In the genomic region with DNA sequence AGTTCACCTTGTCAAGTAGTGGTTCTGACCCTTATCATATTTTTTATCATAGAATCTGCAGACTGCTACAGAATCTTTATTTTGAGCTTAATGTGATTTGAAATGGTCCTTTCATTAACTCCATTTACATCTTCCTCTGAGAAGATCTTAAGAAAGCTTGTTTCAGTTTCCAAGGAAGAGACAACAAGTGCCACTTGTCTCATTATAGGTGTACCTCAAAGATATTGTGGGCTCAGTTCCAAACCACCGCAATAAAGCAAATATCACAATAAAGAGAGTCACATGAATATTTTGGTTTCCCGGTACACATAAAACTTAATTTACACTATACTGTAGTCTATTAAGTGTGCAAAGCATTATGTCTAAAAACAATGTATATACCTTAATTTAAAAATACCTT, we compare ENCODE assay signal across 23 cellular contexts.
DNase-seq lines count a peak whose midpoint lies in the region; ATAC-seq lines count a peak whose summit lies in the region.
"Had no signal": no experiment of that assay in that cellular context is flagged by ENCODE, and none has a peak within 500 bp of the region (broad histone marks: within the 10 kb centered on the region; RNA-seq: fewer than 3 reads in every experiment).

No MANE protein-coding gene starts in this region.

- H3K4me3 Mint-ChIP-seq in activated CD8-positive, alpha-beta memory T cell treated with anti-CD3 and anti-CD28 coated beads, Interleukin-2, amount 10 ng/mL, durations not matched to agents 7 days and 5 days: no peak overlapping the region
- no peak overlapping the region for H3K4me3 Mint-ChIP-seq in stimulated activated naive CD8-positive, alpha-beta T cell treated with anti-CD3 and anti-CD28 coated beads, Interleukin-15, amount 100 ng/mL, for 72 hours
- no peak overlapping the region for H3K4me3 Mint-ChIP-seq in dendritic cell treated with granulocyte-macrophage colony-stimulating factor and Interleukin-4, amounts not matched to agents 40 ng/mL and 50 ng/mL, for 4 days
- H3K4me3 Mint-ChIP-seq: CD14-positive monocyte; CD4-positive, alpha-beta memory T cell; CD4-positive, CD25-positive, alpha-beta regulatory T cell; CD8-positive, alpha-beta memory T cell had no signal

- peaks cover 17% of the 10 kb centered on the region for H3K27me3 Mint-ChIP-seq in activated CD8-positive, alpha-beta memory T cell treated with anti-CD3 and anti-CD28 coated beads, Interleukin-2, amount 10 ng/mL, durations not matched to agents 7 days and 5 days
- peaks cover 48% of the 10 kb centered on the region for H3K27me3 Mint-ChIP-seq in stimulated activated naive CD8-positive, alpha-beta T cell treated with anti-CD3 and anti-CD28 coated beads, Interleukin-15, amount 100 ng/mL, for 72 hours
- no peaks in the 10 kb centered on the region for H3K27me3 Mint-ChIP-seq in dendritic cell treated with granulocyte-macrophage colony-stimulating factor and Interleukin-4, amounts not matched to agents 40 ng/mL and 50 ng/mL, for 4 days

- H3K4me1 Mint-ChIP-seq in activated CD8-positive, alpha-beta memory T cell treated with anti-CD3 and anti-CD28 coated beads, Interleukin-2, amount 10 ng/mL, durations not matched to agents 7 days and 5 days: peaks cover 21% of the 10 kb centered on the region
- H3K4me1 Mint-ChIP-seq in stimulated activated naive CD8-positive, alpha-beta T cell treated with anti-CD3 and anti-CD28 coated beads, Interleukin-15, amount 100 ng/mL, for 72 hours: peaks cover 30% of the 10 kb centered on the region
- H3K4me1 Mint-ChIP-seq in dendritic cell treated with granulocyte-macrophage colony-stimulating factor and Interleukin-4, amounts not matched to agents 40 ng/mL and 50 ng/mL, for 4 days (ENCODE audit: low read depth): peaks cover 84% of the 10 kb centered on the region

- peak; percentile 55 for ATAC-seq in activated CD8-positive, alpha-beta memory T cell treated with anti-CD3 and anti-CD28 coated beads, Interleukin-2, amount 10 ng/mL, durations not matched to agents 7 days and 5 days
- peak; percentile 65 for ATAC-seq in stimulated activated naive CD8-positive, alpha-beta T cell treated with anti-CD3 and anti-CD28 coated beads, Interleukin-15, amount 100 ng/mL, for 72 hours
- ATAC-seq in stimulated activated naive CD8-positive, alpha-beta T cell treated with anti-CD3 and anti-CD28 coated beads, Interleukin-15, Interleukin-2, amounts not matched to agents 100 U/mL and 50 U/mL, for 24 hours: no peak
- ATAC-seq: GM12878 had no signal

- CTCF ChIA-PET in activated CD8-positive, alpha-beta memory T cell treated with anti-CD3 and anti-CD28 coated beads, Interleukin-2, amount 10 ng/mL, durations not matched to agents 7 days and 5 days (lab: Charles Lee): no interaction called here

- intact Hi-C loops in dendritic cell treated with granulocyte-macrophage colony-stimulating factor and Interleukin-4, amounts not matched to agents 40 ng/mL and 50 ng/mL, for 4 days (cut with micrococcal nuclease): no loop called here

- H3K9me3 Mint-ChIP-seq in activated CD8-positive, alpha-beta memory T cell treated with anti-CD3 and anti-CD28 coated beads, Interleukin-2, amount 10 ng/mL, durations not matched to agents 7 days and 5 days (ENCODE audit: low read depth): no peaks in the 10 kb centered on the region
- no peaks in the 10 kb centered on the region for H3K9me3 Mint-ChIP-seq in stimulated activated naive CD8-positive, alpha-beta T cell treated with anti-CD3 and anti-CD28 coated beads, Interleukin-15, amount 100 ng/mL, for 72 hours
- no peaks in the 10 kb centered on the region for H3K9me3 Mint-ChIP-seq in dendritic cell treated with granulocyte-macrophage colony-stimulating factor and Interleukin-4, amounts not matched to agents 40 ng/mL and 50 ng/mL, for 4 days
- H3K9me3 Mint-ChIP-seq: CD14-positive monocyte; CD4-positive, alpha-beta memory T cell; CD4-positive, CD25-positive, alpha-beta regulatory T cell; CD8-positive, alpha-beta memory T cell had no signal

- H3K36me3 Mint-ChIP-seq in activated CD8-positive, alpha-beta memory T cell treated with anti-CD3 and anti-CD28 coated beads, Interleukin-2, amount 10 ng/mL, durations not matched to agents 7 days and 5 days: peaks cover 2% of the 10 kb centered on the region
- no peaks in the 10 kb centered on the region for H3K36me3 Mint-ChIP-seq in dendritic cell treated with granulocyte-macrophage colony-stimulating factor and Interleukin-4, amounts not matched to agents 40 ng/mL and 50 ng/mL, for 4 days (ENCODE audit: low read depth)
- H3K36me3 Mint-ChIP-seq: CD14-positive monocyte; CD4-positive, alpha-beta memory T cell; CD4-positive, CD25-positive, alpha-beta regulatory T cell; CD8-positive, alpha-beta memory T cell had no signal

- H3K27ac Mint-ChIP-seq in activated CD8-positive, alpha-beta memory T cell treated with anti-CD3 and anti-CD28 coated beads, Interleukin-2, amount 10 ng/mL, durations not matched to agents 7 days and 5 days: no peak overlapping the region
- H3K27ac Mint-ChIP-seq in stimulated activated naive CD8-positive, alpha-beta T cell treated with anti-CD3 and anti-CD28 coated beads, Interleukin-15, amount 100 ng/mL, for 72 hours: no peak overlapping the region
- H3K27ac Mint-ChIP-seq in dendritic cell treated with granulocyte-macrophage colony-stimulating factor and Interleukin-4, amounts not matched to agents 40 ng/mL and 50 ng/mL, for 4 days: peak overlapping the region; percentile 99
- H3K27ac Mint-ChIP-seq: CD4-positive, CD25-positive, alpha-beta regulatory T cell had no signal

- no peak for DNase-seq in activated CD8-positive, alpha-beta memory T cell treated with anti-CD3 and anti-CD28 coated beads, Interleukin-2, amount 10 ng/mL, durations not matched to agents 7 days and 5 days
- no peak for DNase-seq in activated CD8-positive, alpha-beta memory T cell treated with anti-CD3 and anti-CD28 coated beads, Interleukin-2, amount 50 U/mL, for 4 hours
- no peak for DNase-seq in stimulated activated naive CD8-positive, alpha-beta T cell treated with anti-CD3 and anti-CD28 coated beads, Interleukin-15, amount 100 ng/mL, for 72 hours
- no peak for DNase-seq in stimulated activated naive CD8-positive, alpha-beta T cell treated with anti-CD3 and anti-CD28 coated beads, Interleukin-15, Interleukin-2, amounts not matched to agents 100 U/mL and 50 U/mL, for 24 hours
- DNase-seq in iPS-NIHi7 (ENCODE audit: extremely low spot score): no peak
- DNase-seq: 8988T; ACHN; BE2C; C1 segment of cervical spinal cord; CD4-positive, alpha-beta memory T cell; CD8-positive, alpha-beta memory T cell; COR-L47; DMS 273 treated with DMSO at 0.1 percent for 48 hours; DMS153; DMS53; DMS79; DND-41; EL; GDM1 had no signal
